Comparison of ENCODE assay signal across 9 cellular contexts in genomic region chr19:29645911-29646310, GRCh38. TPM values are rescaled to one million over a fixed set of nuclear protein-coding genes. Genes with fewer than 3 reads are reported as not detected.
DNase-seq lines count a peak whose midpoint lies in the region; ATAC-seq and TF ChIP-seq lines count a peak whose summit lies in the region.
"Had no signal": no experiment of that assay in that cellular context is flagged by ENCODE, and none has a peak within 500 bp of the region (broad histone marks: within the 10 kb centered on the region; RNA-seq: fewer than 3 reads in every experiment).

No MANE protein-coding gene starts in this region.

- H3K27ac ChIP-seq in CD8-positive, alpha-beta T cell (ENCODE audit: low read depth, low read length): no peak overlapping the region
- no peak overlapping the region for H3K27ac ChIP-seq in naive thymus-derived CD4-positive, alpha-beta T cell (ENCODE audit: low read depth, low read length)

- CTCF ChIA-PET in CD8-positive, alpha-beta T cell (lab: Charles Lee): interaction anchor here (1.0 to 2.1 kb wide), 2 partner anchors 22 to 70 kb away, joined by 3 to 6 read pairs; no protein-coding TSS in a partner anchor
- CTCF ChIA-PET in naive thymus-derived CD4-positive, alpha-beta T cell (lab: Charles Lee): interaction anchor here (0.8 to 1.4 kb wide), 3 partner anchors 22 to 211 kb away, joined by 4 read pairs; no protein-coding TSS in a partner anchor

- H3K9me3 Mint-ChIP-seq in CD8-positive, alpha-beta T cell: no peaks in the 10 kb centered on the region
- H3K9me3 Mint-ChIP-seq in naive thymus-derived CD4-positive, alpha-beta T cell: no peaks in the 10 kb centered on the region

- peaks cover 12% of the 10 kb centered on the region for H3K4me1 ChIP-seq in CD8-positive, alpha-beta T cell (ENCODE audit: insufficient read depth, low read length)
- peaks cover 0 to 12% of the 10 kb centered on the region in 2 donors for H3K4me1 ChIP-seq in naive thymus-derived CD4-positive, alpha-beta T cell (ENCODE audit: control insufficient read depth in 2 of 2, insufficient read depth in 2 of 2, low read length in 2 of 2)

- no peaks in the 10 kb centered on the region for H3K27me3 Mint-ChIP-seq in CD8-positive, alpha-beta T cell (ENCODE audit: low read depth)
- H3K27me3 Mint-ChIP-seq in naive thymus-derived CD4-positive, alpha-beta T cell: peaks cover 0 to 6% (median 0%) of the 10 kb centered on the region in 5 donors

- POLR2A ChIA-PET in CD8-positive, alpha-beta T cell (lab: Charles Lee): no interaction called here
- POLR2A ChIA-PET in naive thymus-derived CD4-positive, alpha-beta T cell (lab: Charles Lee): interaction anchor here (0.6 to 1.4 kb wide), 4 partner anchors 20 to 49 kb away, joined by 3 to 5 read pairs (median 4); no protein-coding TSS in a partner anchor

- no peaks in the 10 kb centered on the region for H3K36me3 Mint-ChIP-seq in CD8-positive, alpha-beta T cell
- H3K36me3 Mint-ChIP-seq in naive thymus-derived CD4-positive, alpha-beta T cell: no peaks in the 10 kb centered on the region

- peak overlapping the region; percentile 13 for H3K4me3 Mint-ChIP-seq in CD8-positive, alpha-beta T cell
- H3K4me3 Mint-ChIP-seq in naive thymus-derived CD4-positive, alpha-beta T cell: peak overlapping the region in 8 of 10 donors; percentile 17 to 69 (median 59)

- H3K27me3 ChIP-seq in CD8-positive, alpha-beta T cell (ENCODE audit: insufficient read depth, low read length): no peaks in the 10 kb centered on the region
- no peaks in the 10 kb centered on the region for H3K27me3 ChIP-seq in naive thymus-derived CD4-positive, alpha-beta T cell (ENCODE audit: control insufficient read depth in 2 of 2, insufficient read depth in 2 of 2, low read length in 2 of 2)

- H3K4me1 Mint-ChIP-seq in CD8-positive, alpha-beta T cell (ENCODE audit: low read depth): peaks cover 16% of the 10 kb centered on the region
- H3K4me1 Mint-ChIP-seq in naive thymus-derived CD4-positive, alpha-beta T cell: peaks cover 15 to 22% (median 19%) of the 10 kb centered on the region in 7 donors

- no peak for ATAC-seq in CD8-positive, alpha-beta T cell
- no peak for ATAC-seq in naive thymus-derived CD4-positive, alpha-beta T cell
- no peak for ATAC-seq in GM21390 (IDR thresholded peaks at IDR 0.05; ENCODE audit: unreplicated experiment)

- H3K36me3 ChIP-seq in CD8-positive, alpha-beta T cell (ENCODE audit: insufficient read depth, low read length): no peaks in the 10 kb centered on the region
- H3K36me3 ChIP-seq in naive thymus-derived CD4-positive, alpha-beta T cell (ENCODE audit: control insufficient read depth in 2 of 3, insufficient read depth in 3 of 3, low read length in 3 of 3): no peaks in the 10 kb centered on the region

- intact Hi-C loops in CD8-positive, alpha-beta T cell (cut with DNase I, micrococcal nuclease): no loop called here
- intact Hi-C loops in naive thymus-derived CD4-positive, alpha-beta T cell (cut with micrococcal nuclease): loop anchor here in 1 of 2 donors (2.0 kb wide), 1 partner anchor 21 kb away; no protein-coding TSS in a partner anchor

- no peak for DNase-seq in CD8-positive, alpha-beta T cell
- DNase-seq in NCI-H2196 (lab: John Stamatoyannopoulos, UW; ENCODE audit: unreplicated experiment) (peak; percentile 31), cardiac fibroblast (ENCODE audit: low read depth in 2 of 2) (peak; percentile 29 to 88), NCI-H82 treated with DMSO at 0.1 percent for 48 hours (lab: John Stamatoyannopoulos, UW; ENCODE audit: unreplicated experiment) (no peak), cortex of kidney (lab: John Stamatoyannopoulos, UW) (no peak), NCI-H1105 (lab: John Stamatoyannopoulos, UW) (no peak)
- DNase-seq in naive thymus-derived CD4-positive, alpha-beta T cell: no peak
- DNase-seq: activated CD4-positive, alpha-beta T cell treated with anti-CD3 and anti-CD28 coated beads, Interleukin-2, amount 50 U/mL, for 4 hours had no signal

- no peak for TF ChIP-seq CTCF in CD8-positive, alpha-beta T cell (IDR thresholded peaks at IDR 0.05)
- TF ChIP-seq CTCF in cardiac fibroblast (IDR thresholded peaks at IDR 0.05; ENCODE audit: low read depth, low read length): no peak

- H3K27ac Mint-ChIP-seq in CD8-positive, alpha-beta T cell: peak overlapping the region; percentile 30
- peak overlapping the region in 8 of 9 donors; percentile 25 to 82 (median 50) for H3K27ac Mint-ChIP-seq in naive thymus-derived CD4-positive, alpha-beta T cell

- no peak overlapping the region for H3K4me3 ChIP-seq in CD8-positive, alpha-beta T cell (ENCODE audit: low read depth, low read length)
- H3K4me3 ChIP-seq in cardiac fibroblast (replicated peaks in 1 of 2; ENCODE audit: low read depth in 2 of 2, low read length in 2 of 2): no peak overlapping the region
- no peak overlapping the region for H3K4me3 ChIP-seq in naive thymus-derived CD4-positive, alpha-beta T cell (ENCODE audit: low read length)

- no peaks in the 10 kb centered on the region for H3K9me3 ChIP-seq in CD8-positive, alpha-beta T cell (ENCODE audit: low read length)
- no peaks in the 10 kb centered on the region for H3K9me3 ChIP-seq in naive thymus-derived CD4-positive, alpha-beta T cell (ENCODE audit: control insufficient read depth in 2 of 3, low read length in 3 of 3)

RNA-seq across cellular contexts. Expression of gene PLEKHF1, which starts 19.4 kb away (rescaled TPM):
- total RNA-seq in CD8-positive, alpha-beta T cell: 10 to 100 TPM; 33.7 to 34.1 TPM
- 10 to 100 TPM; 11.1 to 47.2 (median 17.5) TPM for total RNA-seq in naive thymus-derived CD4-positive, alpha-beta T cell
- polyA plus RNA-seq in naive thymus-derived CD4-positive, alpha-beta T cell: 10 to 100 TPM; 11.5 to 37.6 TPM

RNA-seq across cellular contexts. Expression of gene POP4, which starts 39.8 kb away (rescaled TPM):
- 10 to 100 TPM; 43.2 to 47.5 TPM for total RNA-seq in CD8-positive, alpha-beta T cell
- 10 to 100 TPM; 45.3 to 99.1 (median 53.4) TPM for total RNA-seq in naive thymus-derived CD4-positive, alpha-beta T cell
- 100 to 1,000 TPM; 137 to 156 TPM for polyA plus RNA-seq in naive thymus-derived CD4-positive, alpha-beta T cell

Comparison
In these comparisons a context has a peak if more than half of its experiments do, and no peak if none do; other contexts are left out.
1. DNase-seq: peak in NCI-H2196 (single experiment) and cardiac fibroblast (2 of 2); none in CD8-positive, alpha-beta T cell (0 of 7), naive thymus-derived CD4-positive, alpha-beta T cell (0 of 9), NCI-H82 treated with DMSO at 0.1 percent for 48 hours (single experiment), cortex of kidney (single experiment) and NCI-H1105 (single experiment).